In the genomic region with DNA sequence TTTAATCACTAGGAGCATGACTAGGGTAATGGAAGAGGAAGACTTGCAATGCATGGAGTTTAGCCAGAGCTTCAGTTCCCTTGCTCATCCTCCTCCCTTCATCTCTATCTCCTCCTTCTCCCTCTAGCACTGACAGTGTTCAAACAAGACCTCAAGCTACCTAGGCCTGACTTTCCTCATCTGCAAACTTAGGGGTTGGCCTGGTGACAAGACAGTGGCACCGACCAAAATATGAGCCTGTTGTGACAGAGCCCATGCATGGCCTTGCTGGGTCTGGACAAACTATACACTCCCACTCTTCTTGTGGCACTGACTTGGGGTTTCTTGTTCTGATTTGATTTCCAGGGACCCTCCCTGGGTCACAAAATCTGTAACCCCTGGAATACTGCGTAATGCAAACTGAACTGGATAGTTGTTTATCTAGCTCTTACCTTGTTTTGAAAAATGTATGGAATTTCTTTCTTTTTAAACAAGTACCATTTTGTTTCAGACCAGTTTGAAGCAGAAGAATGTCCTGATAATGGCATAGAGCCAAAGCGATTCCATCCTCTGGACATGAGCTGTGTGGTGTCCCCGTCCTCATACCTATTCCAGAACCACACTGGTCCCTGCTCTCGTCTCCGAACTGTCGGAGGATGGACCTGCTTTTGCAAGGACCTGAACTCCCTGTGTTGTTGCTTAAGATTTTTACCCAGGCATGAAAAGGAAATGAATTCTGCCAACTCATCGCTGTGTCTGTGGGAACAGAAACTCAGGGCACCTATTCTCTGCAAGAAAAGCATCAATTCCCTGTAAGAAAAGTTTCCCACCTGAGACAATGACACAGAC, we compare ENCODE assay signal across 14 cellular contexts. TPM values are rescaled to one million over a fixed set of nuclear protein-coding genes. Genes with fewer than 3 reads are reported as not detected.
DNase-seq lines count a peak whose midpoint lies in the region; ATAC-seq, FAIRE-seq and TF ChIP-seq lines count a peak whose summit lies in the region.
"Had no signal": no experiment of that assay in that cellular context is flagged by ENCODE, and none has a peak within 500 bp of the region (broad histone marks: within the 10 kb centered on the region; RNA-seq: fewer than 3 reads in every experiment).

No MANE protein-coding gene starts in this region.

- H3K4me1 ChIP-seq in kidney (ENCODE audit: control insufficient read depth in 1 of 2, insufficient read depth in 1 of 2, low read depth in 1 of 2, low read length in 2 of 2) = no peaks in the 10 kb centered on the region

- FAIRE-seq in bronchial epithelial cell (lab: Jason Lieb, UNC) (no peak), kidney (lab: Jason Lieb, UNC) (no peak)

- DNase-seq in ACHN = peak; percentile 27
- peak; percentile 37 for DNase-seq in M059J (ENCODE audit: low read depth)
- DNase-seq in bronchial epithelial cell (ENCODE audit: low read depth) = peak; percentile 93
- DNase-seq in kidney tubule cell (ENCODE audit: low spot score) = peak; percentile 45
- DNase-seq in kidney = no peak
- DNase-seq in foreskin fibroblast = no peak
- no peak for DNase-seq in effector CD8-positive, alpha-beta T cell (lab: John Stamatoyannopoulos, UW)
- DNase-seq: activated CD8-positive, alpha-beta memory T cell treated with anti-CD3 and anti-CD28 coated beads, Interleukin-2, amount 50 U/mL, for 48 hours; dorsolateral prefrontal cortex; immature natural killer cell; NK-92 treated with Interleukin-12 subunit alpha and Interleukin-12 subunit beta, amount 100 ng/mL, for 24 hours; stimulated activated CD4-positive, alpha-beta T cell treated with anti-CD3 and anti-CD28 coated beads, Interleukin-15, amount 100 ng/mL, for 24 hours had no signal

- no peak overlapping the region for H3K27ac ChIP-seq in kidney (ENCODE audit: low read depth in 2 of 2, low read length in 2 of 2)
- H3K27ac ChIP-seq: dorsolateral prefrontal cortex, HL-60 had no signal

- H3K9me3 ChIP-seq in kidney (ENCODE audit: control insufficient read depth in 1 of 2, low read length in 2 of 2) = no peaks in the 10 kb centered on the region

- no peak for ATAC-seq in GM18873 (IDR thresholded peaks at IDR 0.05; ENCODE audit: low FRiP score, unreplicated experiment)

- no peak for TF ChIP-seq CTCF in bronchial epithelial cell (IDR thresholded peaks at IDR 0.05; ENCODE audit: insufficient read depth, low read length, severe bottlenecking)
- TF ChIP-seq CTCF in kidney (IDR thresholded peaks at IDR 0.05; ENCODE audit: borderline replicate concordance, extremely low read depth, insufficient read depth) = no peak
- no peak for TF ChIP-seq CTCF in foreskin fibroblast (IDR thresholded peaks at IDR 0.05; ENCODE audit: low read depth, low read length)

- no peak overlapping the region for H3K9ac ChIP-seq in kidney (ENCODE audit: low read length in 2 of 2)

- H3K4me3 ChIP-seq in bronchial epithelial cell (ENCODE audit: low read depth, low read length) (no peak overlapping the region), kidney (ENCODE audit: low read length in 2 of 2) (no peak overlapping the region), foreskin fibroblast (ENCODE audit: low read depth in 1 of 2, low read length in 2 of 2) (no peak overlapping the region)
- H3K4me3 ChIP-seq: dorsolateral prefrontal cortex had no signal

- intact Hi-C loops in kidney (cut with DNase I) = no loop called here

- no peaks in the 10 kb centered on the region for H3K27me3 ChIP-seq in bronchial epithelial cell (ENCODE audit: control insufficient read depth, insufficient read depth, low read length)
- H3K27me3 ChIP-seq: dorsolateral prefrontal cortex had no signal

- in situ Hi-C loops in ACHN (cut with HindIII; ENCODE audit: low pct_ligation_motif_present, low pct_unique_long_range_greater_than_20kb, low sequenced_read_pairs) = no loop called here

- H3K36me3 ChIP-seq in bronchial epithelial cell (ENCODE audit: control insufficient read depth, insufficient read depth, low read length) (no peaks in the 10 kb centered on the region), kidney (ENCODE audit: control insufficient read depth in 1 of 2, insufficient read depth in 2 of 2, low read length in 2 of 2) (no peaks in the 10 kb centered on the region)

RNA-seq across cellular contexts. Expression of gene PPP4R1, which starts 33.4 kb away (rescaled TPM):
- total RNA-seq in M059J (2014; rRNA removed; shearing (Covaris generic)) = 82.5 and 86.4 TPM in 2 replicates
- total RNA-seq in bronchial epithelial cell (187 and 199 TPM in 2 replicates), kidney (122 TPM)
- polyA plus RNA-seq in kidney (ENCODE audit: insufficient read depth, low read depth, low replicate concordance) = 23.9 TPM

Comparison
In these comparisons a context has a peak if more than half of its experiments do, and no peak if none do; other contexts are left out.
1. DNase-seq: peak in ACHN (single experiment), M059J (single experiment), bronchial epithelial cell (single experiment) and kidney tubule cell (single experiment); none in kidney (single experiment), foreskin fibroblast (0 of 2) and effector CD8-positive, alpha-beta T cell (single experiment).